14 cellular contexts compared by ENCODE assay signal in the genomic region with DNA sequence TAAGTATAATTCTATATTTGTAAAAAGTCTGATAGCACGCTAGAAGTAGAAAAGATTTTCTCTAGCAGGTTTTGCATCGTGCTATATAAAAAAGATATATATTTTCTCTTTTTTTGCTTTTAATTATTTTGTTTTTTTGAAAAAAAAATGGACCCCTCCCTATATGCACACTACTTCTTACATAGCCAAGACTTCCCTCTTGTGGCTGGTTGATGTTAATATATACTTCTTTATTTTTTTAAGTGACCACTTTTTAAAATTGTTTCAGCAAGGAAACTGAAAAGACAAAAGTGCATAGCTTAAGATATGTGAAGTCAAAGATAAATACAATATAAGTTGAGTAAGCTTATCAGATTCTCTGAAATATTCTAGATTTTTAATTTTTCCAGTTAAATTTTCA.
A peak's percentile ranks its signal among the peaks of the same experiment; 100 is the strongest.
DNase-seq lines count a peak whose midpoint lies in the region; ATAC-seq and TF ChIP-seq lines count a peak whose summit lies in the region.
"Had no signal": no experiment of that assay in that cellular context is flagged by ENCODE, and none has a peak within 500 bp of the region (broad histone marks: within the 10 kb centered on the region; RNA-seq: fewer than 3 reads in every experiment).

No MANE protein-coding gene starts in this region.

- H3K4me3 Mint-ChIP-seq in neural progenitor cell (no peak overlapping the region), T-helper 17 cell (no peak overlapping the region)
- H3K4me3 Mint-ChIP-seq: activated naive CD4-positive, alpha-beta T cell treated with anti-CD3 and anti-CD28 coated beads, Interleukin-2, amount 50 U/mL, for 24 hours; B cell had no signal

- H3K4me3 ChIP-seq in astrocyte of the cerebellum (ENCODE audit: low read depth, low read length): no peak overlapping the region
- no peak overlapping the region for H3K4me3 ChIP-seq in neural progenitor cell
- H3K4me3 ChIP-seq: gastroesophageal sphincter had no signal

- peaks cover 3% of the 10 kb centered on the region for H3K9me3 Mint-ChIP-seq in neural progenitor cell

- peak; percentile 34 for TF ChIP-seq CTCF in astrocyte of the cerebellum (IDR thresholded peaks at IDR 0.05; ENCODE audit: low read depth, low read length, missing control alignments)
- peak; percentile 51 for TF ChIP-seq CTCF in neural progenitor cell (IDR thresholded peaks at IDR 0.05)

- H3K36me3 Mint-ChIP-seq in neural progenitor cell: no peaks in the 10 kb centered on the region
- no peaks in the 10 kb centered on the region for H3K36me3 Mint-ChIP-seq in T-helper 17 cell (ENCODE audit: low read depth)
- H3K36me3 Mint-ChIP-seq: activated naive CD4-positive, alpha-beta T cell treated with anti-CD3 and anti-CD28 coated beads, Interleukin-2, amount 50 U/mL, for 24 hours had no signal

- no peaks in the 10 kb centered on the region for H3K4me1 ChIP-seq in neural progenitor cell
- H3K4me1 ChIP-seq: gastroesophageal sphincter had no signal

- H3K9me3 ChIP-seq in neural progenitor cell (ENCODE audit: low read depth): no peaks in the 10 kb centered on the region
- H3K9me3 ChIP-seq in T-helper 17 cell (ENCODE audit: control insufficient read depth, low read length, poor library complexity, severe bottlenecking): no peaks in the 10 kb centered on the region
- H3K9me3 ChIP-seq: gastroesophageal sphincter had no signal

- no peak overlapping the region for H2AFZ ChIP-seq in neural progenitor cell (replicated peaks)

- peak; percentile 18 for DNase-seq in NCI-H510A treated with DMSO at 0.1 percent for 48 hours (lab: John Stamatoyannopoulos, UW)
- no peak for DNase-seq in NCI-H510A (lab: John Stamatoyannopoulos, UW)
- peak; percentile 34 for DNase-seq in MV-4-11 (lab: John Stamatoyannopoulos, UW)
- DNase-seq in astrocyte of the cerebellum (ENCODE audit: low read depth): peak; percentile 35
- DNase-seq in neural progenitor cell (ENCODE audit: low spot score): peak; percentile 32
- DNase-seq in islet precursor cell: no peak
- no peak for DNase-seq in T-helper 17 cell
- DNase-seq in NCI-H2081 treated with DMSO at 0.1 percent for 48 hours (lab: John Stamatoyannopoulos, UW): no peak
- DNase-seq: occipital lobe, WERI-Rb-1 had no signal

- H3F3A ChIP-seq in neural progenitor cell (ENCODE audit: low read depth): no peaks in the 10 kb centered on the region

- no peaks in the 10 kb centered on the region for H3K27me3 ChIP-seq in neural progenitor cell
- H3K27me3 ChIP-seq: gastroesophageal sphincter had no signal

- H3K4me1 Mint-ChIP-seq in neural progenitor cell (peaks cover 2% of the 10 kb centered on the region), T-helper 17 cell (no peaks in the 10 kb centered on the region)
- H3K4me1 Mint-ChIP-seq: activated naive CD4-positive, alpha-beta T cell treated with anti-CD3 and anti-CD28 coated beads, Interleukin-2, amount 50 U/mL, for 24 hours had no signal

- no peak overlapping the region for H3K4me2 ChIP-seq in neural progenitor cell
- H3K4me2 ChIP-seq: KMS-11 had no signal

- H3K27ac ChIP-seq in neural progenitor cell: no peak overlapping the region
- H3K27ac ChIP-seq: gastroesophageal sphincter, KMS-11, WERI-Rb-1 had no signal

- no peaks in the 10 kb centered on the region for H3K79me2 ChIP-seq in neural progenitor cell (ENCODE audit: low read depth)

- ATAC-seq in T-helper 17 cell: no peak
- ATAC-seq: gastroesophageal sphincter had no signal

- H4K20me1 ChIP-seq in neural progenitor cell (ENCODE audit: low read depth): no peaks in the 10 kb centered on the region

- in situ Hi-C loops in astrocyte of the cerebellum (cut with HindIII; ENCODE audit: low sequenced_read_pairs): loop anchor here (5.0 to 10.0 kb wide), 2 partner anchors 354 to 1334 kb away; no protein-coding TSS in a partner anchor

- no peaks in the 10 kb centered on the region for H3K36me3 ChIP-seq in neural progenitor cell
- H3K36me3 ChIP-seq: gastroesophageal sphincter, WERI-Rb-1 had no signal

- no peaks in the 10 kb centered on the region for H3K27me3 Mint-ChIP-seq in neural progenitor cell (ENCODE audit: insufficient read depth, low read depth)
- H3K27me3 Mint-ChIP-seq in T-helper 17 cell: no peaks in the 10 kb centered on the region
- H3K27me3 Mint-ChIP-seq: activated naive CD4-positive, alpha-beta T cell treated with anti-CD3 and anti-CD28 coated beads, Interleukin-2, amount 50 U/mL, for 24 hours; B cell had no signal

- no peak overlapping the region for H3K9ac ChIP-seq in neural progenitor cell
- H3K9ac ChIP-seq: KMS-11 had no signal

- H3K27ac Mint-ChIP-seq in neural progenitor cell: no peak overlapping the region
- H3K27ac Mint-ChIP-seq in T-helper 17 cell: no peak overlapping the region
- H3K27ac Mint-ChIP-seq: activated naive CD4-positive, alpha-beta T cell treated with anti-CD3 and anti-CD28 coated beads, Interleukin-2, amount 50 U/mL, for 24 hours; B cell had no signal

Comparison
In these comparisons a context has a peak if more than half of its experiments do, and no peak if none do; other contexts are left out.
1. DNase-seq: peak in NCI-H510A treated with DMSO at 0.1 percent for 48 hours (single experiment), MV-4-11 (single experiment), astrocyte of the cerebellum (single experiment) and neural progenitor cell (single experiment); none in NCI-H510A (single experiment), islet precursor cell (single experiment), T-helper 17 cell (0 of 3) and NCI-H2081 treated with DMSO at 0.1 percent for 48 hours (single experiment).